Comparison of ENCODE assay signal across 21 cellular contexts in genomic region chrX:56505866-56506265, GRCh38.
"Had no signal": no experiment of that assay in that cellular context is flagged by ENCODE, and none has a peak within 500 bp of the region (broad histone marks: within the 10 kb centered on the region; RNA-seq: fewer than 3 reads in every experiment).

No MANE protein-coding gene starts in this region.

- H3K27me3 ChIP-seq: brain microvascular endothelial cell had no signal

- H3K36me3 ChIP-seq: brain microvascular endothelial cell had no signal

- H3K27ac ChIP-seq: brain microvascular endothelial cell had no signal

- DNase-seq: activated B cell treated with CpG ODN at 0.5 μM for 24 hours; activated CD4-positive, alpha-beta memory T cell treated with anti-CD3 and anti-CD28 coated beads for 36 hours; activated CD4-positive, alpha-beta T cell treated with anti-CD3 and anti-CD28 coated beads, Interleukin-2, amount 10 ng/mL, durations not matched to agents 7 days and 5 days; activated CD8-positive, alpha-beta memory T cell treated with anti-CD3 and anti-CD28 coated beads, Interleukin-2, amount 50 U/mL, for 4 hours; activated gamma-delta T cell treated with Interleukin-2 at 50 U/mL for 16 hours; activated naive CD4-positive, alpha-beta T cell treated with anti-CD3 and anti-CD28 coated beads, Interleukin-2, amount 10 ng/mL, durations not matched to agents 7 days and 5 days; activated naive CD8-positive, alpha-beta T cell treated with anti-CD3 and anti-CD28 coated beads for 36 hours; activated T-cell treated with anti-CD3 and anti-CD28 coated beads, Interleukin-2, amount 50 U/mL, for 72 hours; brain microvascular endothelial cell; caudate nucleus; NCI-H1048; NCI-H1417; NCI-H1930; NCI-H2171 treated with DMSO at 0.1 percent for 48 hours; NCI-H226; NCI-H526 treated with DMSO at 0.1 percent for 48 hours; NCI-H82; OCI-M1; SHP77 treated with DMSO at 0.1 percent for 48 hours; T-helper 17 cell; T-helper 9 cell had no signal
